In genomic region chr6:10518461-10519216, GRCh38 we compare ENCODE assay signal across 13 cellular contexts. TPM values are rescaled to one million over a fixed set of nuclear protein-coding genes. Genes with fewer than 3 reads are reported as not detected.
A peak's percentile ranks its signal among the peaks of the same experiment; 100 is the strongest.
DNase-seq lines count a peak whose midpoint lies in the region; ATAC-seq, FAIRE-seq and TF ChIP-seq lines count a peak whose summit lies in the region.
"Had no signal": no experiment of that assay in that cellular context is flagged by ENCODE, and none has a peak within 500 bp of the region (broad histone marks: within the 10 kb centered on the region; RNA-seq: fewer than 3 reads in every experiment).

No MANE protein-coding gene starts in this region.

- H3K27me3 ChIP-seq in GM23248 (replicated peaks; ENCODE audit: insufficient read depth): no peaks in the 10 kb centered on the region
- H3K27me3 ChIP-seq in OCI-LY1 (ENCODE audit: insufficient read depth, low read length): no peaks in the 10 kb centered on the region

- H3K27ac Mint-ChIP-seq in osteocyte (ENCODE audit: unreplicated experiment): peak overlapping the region; percentile 29
- H3K27ac Mint-ChIP-seq: activated CD4-positive, alpha-beta memory T cell treated with anti-CD3 and anti-CD28 coated beads, Interleukin-2, amount 10 ng/mL, durations not matched to agents 7 days and 5 days had no signal

- no peaks in the 10 kb centered on the region for H3K4me1 ChIP-seq in GM23248 (ENCODE audit: insufficient read depth)
- peaks cover 36% of the 10 kb centered on the region for H3K4me1 ChIP-seq in OCI-LY1 (ENCODE audit: insufficient read depth, low read length, severe bottlenecking)
- peaks cover 5 to 6% of the 10 kb centered on the region in 2 donors for H3K4me1 ChIP-seq in kidney (ENCODE audit: control insufficient read depth in 1 of 2, insufficient read depth in 1 of 2, low read depth in 1 of 2, low read length in 2 of 2)

- no peaks in the 10 kb centered on the region for H3K9me3 ChIP-seq in GM23248 (ENCODE audit: low read depth)
- no peaks in the 10 kb centered on the region for H3K9me3 ChIP-seq in OCI-LY1 (ENCODE audit: low read length)
- H3K9me3 ChIP-seq in kidney (ENCODE audit: control insufficient read depth in 1 of 2, low read length in 2 of 2): no peaks in the 10 kb centered on the region
- H3K9me3 ChIP-seq: HAP-1 had no signal

- FAIRE-seq in kidney (lab: Jason Lieb, UNC): no peak

- H3K36me3 ChIP-seq in GM23248 (ENCODE audit: low read depth) (no peaks in the 10 kb centered on the region), OCI-LY1 (ENCODE audit: insufficient read depth, low read length) (no peaks in the 10 kb centered on the region), kidney (ENCODE audit: control insufficient read depth in 1 of 2, insufficient read depth in 2 of 2, low read length in 2 of 2) (no peaks in the 10 kb centered on the region)
- H3K36me3 ChIP-seq: HAP-1 had no signal

- H3K27ac ChIP-seq in GM23248 (no peak overlapping the region), OCI-LY1 (ENCODE audit: low read depth, low read length, poor library complexity, severe bottlenecking) (peak overlapping the region; percentile 59), kidney (ENCODE audit: low read depth in 2 of 2, low read length in 2 of 2) (no peak overlapping the region)

- ATAC-seq in GM21717 (IDR thresholded peaks at IDR 0.05; ENCODE audit: unreplicated experiment): no peak
- no peak for ATAC-seq in GM21576 (IDR thresholded peaks at IDR 0.05; ENCODE audit: unreplicated experiment)

- no peaks in the 10 kb centered on the region for H3K36me3 Mint-ChIP-seq in osteocyte (ENCODE audit: unreplicated experiment)

- H3K4me1 Mint-ChIP-seq in osteocyte (ENCODE audit: unreplicated experiment): peaks cover 21% of the 10 kb centered on the region

- H3K4me3 Mint-ChIP-seq in osteocyte (ENCODE audit: unreplicated experiment): no peak overlapping the region
- H3K4me3 Mint-ChIP-seq: activated CD4-positive, alpha-beta memory T cell treated with anti-CD3 and anti-CD28 coated beads, Interleukin-2, amount 10 ng/mL, durations not matched to agents 7 days and 5 days; nephron progenitor cell had no signal

- no peak for TF ChIP-seq CTCF in OCI-LY1 (IDR thresholded peaks at IDR 0.05; ENCODE audit: low read length)
- TF ChIP-seq CTCF in osteocyte (IDR thresholded peaks at IDR 0.05): no peak
- TF ChIP-seq CTCF in kidney (IDR thresholded peaks at IDR 0.05; ENCODE audit: borderline replicate concordance, extremely low read depth, insufficient read depth): no peak

- intact Hi-C loops in kidney (cut with DNase I): no loop called here

- 36 to 43% methylated on average over 7 of the region's 7 CpGs for WGBS in GM23248 (ENCODE audit: low coverage in 1 of 2, low lambda C conversion rate in 2 of 2, missing lambda C conversion rate in 2 of 2), 2 experiments

- H3F3A ChIP-seq in GM23248 (ENCODE audit: insufficient read depth) (no peaks in the 10 kb centered on the region), OCI-LY1 (ENCODE audit: insufficient read depth, low read length) (no peaks in the 10 kb centered on the region)

- H3K9ac ChIP-seq in GM23248 (no peak overlapping the region), OCI-LY1 (ENCODE audit: low read length) (no peak overlapping the region), kidney (ENCODE audit: low read length in 2 of 2) (no peak overlapping the region)

- no peak overlapping the region for H3K4me3 ChIP-seq in GM23248
- H3K4me3 ChIP-seq in OCI-LY1 (ENCODE audit: low read depth, low read length, poor library complexity, severe bottlenecking): no peak overlapping the region
- H3K4me3 ChIP-seq in kidney (ENCODE audit: low read length in 2 of 2): no peak overlapping the region
- H3K4me3 ChIP-seq: HAP-1 had no signal

- no peaks in the 10 kb centered on the region for H3K9me3 Mint-ChIP-seq in osteocyte (ENCODE audit: unreplicated experiment)
- H3K9me3 Mint-ChIP-seq: activated CD4-positive, alpha-beta memory T cell treated with anti-CD3 and anti-CD28 coated beads, Interleukin-2, amount 10 ng/mL, durations not matched to agents 7 days and 5 days; nephron progenitor cell had no signal

- H3K27me3 Mint-ChIP-seq in osteocyte (ENCODE audit: unreplicated experiment): no peaks in the 10 kb centered on the region

- in situ Hi-C loops in GM23248 (cut with MboI): no loop called here

- H3K4me2 ChIP-seq in GM23248 (ENCODE audit: unreplicated experiment) (no peak overlapping the region), OCI-LY1 (ENCODE audit: low read length) (no peak overlapping the region)

- DNase-seq in GM23248 (peak; percentile 27), dermis microvascular lymphatic vessel endothelial cell (ENCODE audit: low read depth in 2 of 2) (peak; percentile 77 to 90), osteocyte (ENCODE audit: extremely low spot score, unreplicated experiment) (no peak), COLO668 (lab: John Stamatoyannopoulos, UW; ENCODE audit: unreplicated experiment) (no peak), kidney (no peak)
- DNase-seq: activated CD4-positive, alpha-beta memory T cell treated with anti-CD3 and anti-CD28 coated beads, Interleukin-2, amount 10 ng/mL, durations not matched to agents 7 days and 5 days; effector CD4-positive, alpha-beta T cell; NCI-H2171 treated with DMSO at 0.1 percent for 48 hours; nephron progenitor cell had no signal

- no peak overlapping the region for H2AFZ ChIP-seq in GM23248
- H2AFZ ChIP-seq in OCI-LY1 (ENCODE audit: low read length): peak overlapping the region; percentile 73; the same call in 1 of the 2 replicates

- no peaks in the 10 kb centered on the region for H3K79me2 ChIP-seq in GM23248 (ENCODE audit: insufficient read depth)
- no peaks in the 10 kb centered on the region for H3K79me2 ChIP-seq in OCI-LY1 (ENCODE audit: insufficient read depth, low read length)

- H4K20me1 ChIP-seq in GM23248 (ENCODE audit: insufficient read depth) (no peaks in the 10 kb centered on the region), OCI-LY1 (ENCODE audit: insufficient read depth, low read length) (no peaks in the 10 kb centered on the region)

- H3K9me2 ChIP-seq in GM23248 (ENCODE audit: insufficient read depth) (no peaks in the 10 kb centered on the region), OCI-LY1 (ENCODE audit: low read depth, low read length) (no peaks in the 10 kb centered on the region)

RNA-seq across cellular contexts. Expression of gene GCNT2, which starts 2.5 kb away (rescaled TPM):
- total RNA-seq in GM23248 (2014; rRNA removed; shearing (Covaris generic)): not detected in 2 replicates
- polyA plus RNA-seq in GM23248 (2016; fragmentation: Nextera tagmentation; extraction: Ambion mirVana) (0.06 TPM in 1 of 2 replicates, not detected in the other), kidney (ENCODE audit: insufficient read depth, low read depth, low replicate concordance) (10.5 TPM)
- total RNA-seq in dermis microvascular lymphatic vessel endothelial cell (46.5 and 57.8 TPM in 2 replicates), osteocyte (0.19 and 0.21 TPM in 2 replicates), kidney (12.5 TPM)

Comparison
In these comparisons a context has a peak if more than half of its experiments do, and no peak if none do; other contexts are left out.
1. DNase-seq: peak in GM23248 (single experiment) and dermis microvascular lymphatic vessel endothelial cell (2 of 2); none in osteocyte (single experiment), COLO668 (single experiment) and kidney (single experiment).
2. RNA of gene GCNT2, which starts 2.5 kb away (total RNA-seq): 46.5 to 57.8 TPM in dermis microvascular lymphatic vessel endothelial cell and 12.5 TPM in kidney (single experiment); 0.19 to 0.21 TPM in osteocyte and not detected in GM23248; every median in the first group is over 10 times any median in the second.